ENCODE assay signal across 15 cellular contexts in the genomic region with DNA sequence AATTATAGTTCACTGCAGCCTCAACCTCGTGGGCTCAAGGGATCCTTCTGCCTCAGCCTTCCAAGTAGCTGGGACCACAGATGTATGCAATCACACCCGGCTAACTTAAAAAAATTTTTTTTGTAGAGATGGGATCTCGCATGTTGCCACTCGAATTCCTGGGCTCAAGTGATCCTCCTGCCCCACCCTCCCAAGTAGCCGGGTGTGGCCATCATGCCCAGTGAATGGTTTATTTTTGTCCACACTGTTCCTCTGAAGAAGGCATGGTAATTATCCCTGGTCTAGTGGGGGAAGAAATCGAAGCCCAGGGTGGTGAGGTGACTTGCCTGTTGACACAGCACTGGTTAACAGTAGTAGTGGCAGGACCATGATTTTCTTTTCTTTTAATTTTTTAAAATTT. TPM values are rescaled to one million over a fixed set of nuclear protein-coding genes. Genes with fewer than 3 reads are reported as not detected.
A peak's percentile ranks its signal among the peaks of the same experiment; 100 is the strongest.
DNase-seq lines count a peak whose midpoint lies in the region; ATAC-seq and TF ChIP-seq lines count a peak whose summit lies in the region.
"Had no signal": no experiment of that assay in that cellular context is flagged by ENCODE, and none has a peak within 500 bp of the region (broad histone marks: within the 10 kb centered on the region; RNA-seq: fewer than 3 reads in every experiment).

No MANE protein-coding gene starts in this region.

- no peaks in the 10 kb centered on the region for H3K9me3 ChIP-seq in CD4-positive, alpha-beta T cell (ENCODE audit: control insufficient read depth, low read length)
- H3K9me3 ChIP-seq in HEK293 (ENCODE audit: control insufficient read depth, insufficient read depth, low read depth, low read length): no peaks in the 10 kb centered on the region

- POLR2A ChIA-PET in CD4-positive, alpha-beta T cell (lab: Charles Lee): interaction anchor here (1.1 to 1.4 kb wide), 2 partner anchors 15 to 79 kb away, joined by 3 read pairs; a partner anchor contains a TSS
- POLR2A ChIA-PET in HEK293 (lab: Yijun Ruan, JAX): interaction anchor here (0.7 kb wide), 1 partner anchor 12 kb away, joined by 4 read pairs; no protein-coding TSS in a partner anchor
- POLR2A ChIA-PET in activated CD8-positive, alpha-beta T cell treated with anti-CD3 and anti-CD28 coated beads, Interleukin-2, amount 10 ng/mL, durations not matched to agents 7 days and 5 days (lab: Charles Lee): interaction anchor here (0.8 to 3.8 kb wide), 2 partner anchors 40 to 375 kb away, joined by 3 to 19 read pairs; a partner anchor contains a TSS

- no peak for ATAC-seq in CD4-positive, alpha-beta T cell (ENCODE audit: poor library complexity)
- ATAC-seq in activated CD8-positive, alpha-beta T cell treated with anti-CD3 and anti-CD28 coated beads, Interleukin-2, amount 10 ng/mL, durations not matched to agents 7 days and 5 days: no peak
- ATAC-seq in naive B cell (ENCODE audit: low read depth in 2 of 2): no peak
- no peak for ATAC-seq in GM19397 (IDR thresholded peaks at IDR 0.05; ENCODE audit: unreplicated experiment)
- no peak for ATAC-seq in HG02884 (IDR thresholded peaks at IDR 0.05; ENCODE audit: unreplicated experiment)
- ATAC-seq: sciatic nerve had no signal

- H3K4me3 Mint-ChIP-seq in CD4-positive, alpha-beta T cell: peak overlapping the region; percentile 89
- H3K4me3 Mint-ChIP-seq in activated CD8-positive, alpha-beta T cell treated with anti-CD3 and anti-CD28 coated beads, Interleukin-2, amount 10 ng/mL, durations not matched to agents 7 days and 5 days: peak overlapping the region; percentile 88
- H3K4me3 Mint-ChIP-seq in naive B cell: peak overlapping the region; percentile 12 to 94 (median 86)

- H3K27ac ChIP-seq in CD4-positive, alpha-beta T cell (ENCODE audit: low read depth, low read length): no peak overlapping the region
- no peak overlapping the region for H3K27ac ChIP-seq in HEK293 (ENCODE audit: extremely low read depth, low read depth, low read length)

- no peak overlapping the region for H3K27ac Mint-ChIP-seq in CD4-positive, alpha-beta T cell
- no peak overlapping the region for H3K27ac Mint-ChIP-seq in activated CD8-positive, alpha-beta T cell treated with anti-CD3 and anti-CD28 coated beads, Interleukin-2, amount 10 ng/mL, durations not matched to agents 7 days and 5 days
- H3K27ac Mint-ChIP-seq in naive B cell: no peak overlapping the region

- CTCF ChIA-PET in CD4-positive, alpha-beta T cell (lab: Charles Lee): no interaction called here
- CTCF ChIA-PET in HEK293 (lab: Yijun Ruan, JAX): interaction anchor here (0.6 to 1.1 kb wide), 4 partner anchors 14 to 202 kb away, joined by 3 to 5 read pairs (median 4); no protein-coding TSS in a partner anchor
- CTCF ChIA-PET in activated CD8-positive, alpha-beta T cell treated with anti-CD3 and anti-CD28 coated beads, Interleukin-2, amount 10 ng/mL, durations not matched to agents 7 days and 5 days (lab: Charles Lee): interaction anchor here (1.5 kb wide), 1 partner anchor 16 kb away, joined by 3 read pairs; a partner anchor contains a TSS

- H3K4me1 Mint-ChIP-seq in CD4-positive, alpha-beta T cell (ENCODE audit: low read depth): peaks cover 36% of the 10 kb centered on the region
- peaks cover 53% of the 10 kb centered on the region for H3K4me1 Mint-ChIP-seq in activated CD8-positive, alpha-beta T cell treated with anti-CD3 and anti-CD28 coated beads, Interleukin-2, amount 10 ng/mL, durations not matched to agents 7 days and 5 days (ENCODE audit: low read depth)
- peaks cover 18 to 39% (median 20%) of the 10 kb centered on the region in 3 donors for H3K4me1 Mint-ChIP-seq in naive B cell

- H3K27me3 Mint-ChIP-seq in CD4-positive, alpha-beta T cell: no peaks in the 10 kb centered on the region
- no peaks in the 10 kb centered on the region for H3K27me3 Mint-ChIP-seq in activated CD8-positive, alpha-beta T cell treated with anti-CD3 and anti-CD28 coated beads, Interleukin-2, amount 10 ng/mL, durations not matched to agents 7 days and 5 days (ENCODE audit: low read depth)
- H3K27me3 Mint-ChIP-seq in naive B cell: no peaks in the 10 kb centered on the region

- H3K27me3 ChIP-seq in CD4-positive, alpha-beta T cell (ENCODE audit: control insufficient read depth, insufficient read depth, low read length): no peaks in the 10 kb centered on the region

- H3K36me3 ChIP-seq in HEK293 (ENCODE audit: control insufficient read depth in 2 of 2, insufficient read depth in 1 of 2, low read length in 2 of 2): peaks cover 0 to 45% of the 10 kb centered on the region in 2 experiments; a peak in 2 of 3 replicates

- no peak for TF ChIP-seq CTCF in CD4-positive, alpha-beta T cell (IDR thresholded peaks at IDR 0.05)
- no peak for TF ChIP-seq CTCF in HEK293 (tag by site-specific recombination; IDR thresholded peaks at IDR 0.05)

- no peak overlapping the region for H3K4me3 ChIP-seq in HEK293 (ENCODE audit: low read depth, low read length)

- no peaks in the 10 kb centered on the region for H3K9me3 Mint-ChIP-seq in CD4-positive, alpha-beta T cell
- no peaks in the 10 kb centered on the region for H3K9me3 Mint-ChIP-seq in activated CD8-positive, alpha-beta T cell treated with anti-CD3 and anti-CD28 coated beads, Interleukin-2, amount 10 ng/mL, durations not matched to agents 7 days and 5 days (ENCODE audit: insufficient read depth)
- no peaks in the 10 kb centered on the region for H3K9me3 Mint-ChIP-seq in naive B cell

- H3K4me1 ChIP-seq in HEK293 (ENCODE audit: control insufficient read depth, insufficient read depth, low read length): no peaks in the 10 kb centered on the region

- DNase-seq in CD4-positive, alpha-beta T cell: no peak
- no peak for DNase-seq in activated CD8-positive, alpha-beta T cell treated with anti-CD3 and anti-CD28 coated beads, Interleukin-2, amount 10 ng/mL, durations not matched to agents 7 days and 5 days
- DNase-seq in naive B cell: no peak
- no peak for DNase-seq in D341Med (ENCODE audit: low spot score)
- no peak for DNase-seq in activated CD4-positive, CD25-positive, alpha-beta regulatory T cell (lab: John Stamatoyannopoulos, UW)
- DNase-seq: DMS153; H7; hippocampal formation; mesendoderm; NCI-H2029 treated with DMSO at 0.1 percent for 48 hours; NK-92 treated with Interleukin-12 subunit alpha and Interleukin-12 subunit beta, amount 100 ng/mL, for 24 hours had no signal

- intact Hi-C loops in CD4-positive, alpha-beta T cell (cut with DNase I, micrococcal nuclease): no loop called here

- peaks cover 24% of the 10 kb centered on the region for H3K36me3 Mint-ChIP-seq in CD4-positive, alpha-beta T cell (ENCODE audit: low read depth)
- H3K36me3 Mint-ChIP-seq in activated CD8-positive, alpha-beta T cell treated with anti-CD3 and anti-CD28 coated beads, Interleukin-2, amount 10 ng/mL, durations not matched to agents 7 days and 5 days (ENCODE audit: low read depth): peaks cover 22% of the 10 kb centered on the region
- peaks cover 0 to 10% of the 10 kb centered on the region in 2 donors for H3K36me3 Mint-ChIP-seq in naive B cell

RNA-seq across cellular contexts. Expression of a gene that starts 1.9 kb away (rescaled TPM):
- under 1 TPM; 0.49 to 0.78 TPM for total RNA-seq in CD4-positive, alpha-beta T cell
- total RNA-seq in activated CD8-positive, alpha-beta T cell treated with anti-CD3 and anti-CD28 coated beads, Interleukin-2, amount 10 ng/mL, durations not matched to agents 7 days and 5 days: 10 to 100 TPM; 36.3 to 36.6 TPM
- polyA plus RNA-seq in naive B cell (ENCODE audit: low read depth in 6 of 6): 1 to 10 TPM; 4.7 to 9.6 (median 6.4) TPM

RNA-seq across cellular contexts. Expression of a gene that starts 15.5 kb away (rescaled TPM):
- 1 to 10 TPM; 7.7 to 9.2 TPM for total RNA-seq in CD4-positive, alpha-beta T cell
- 1 to 10 TPM; 7.1 to 7.5 TPM for total RNA-seq in activated CD8-positive, alpha-beta T cell treated with anti-CD3 and anti-CD28 coated beads, Interleukin-2, amount 10 ng/mL, durations not matched to agents 7 days and 5 days
- polyA plus RNA-seq in naive B cell (ENCODE audit: low read depth in 6 of 6): 10 to 100 TPM; 19.4 to 28.3 (median 24.3) TPM

RNA-seq across cellular contexts. Expression of a gene that starts 15.7 kb away (rescaled TPM):
- 10 to 100 TPM; 13.9 to 14.7 TPM for total RNA-seq in CD4-positive, alpha-beta T cell
- 10 to 100 TPM; 21.2 to 25.7 TPM for total RNA-seq in activated CD8-positive, alpha-beta T cell treated with anti-CD3 and anti-CD28 coated beads, Interleukin-2, amount 10 ng/mL, durations not matched to agents 7 days and 5 days
- polyA plus RNA-seq in naive B cell (ENCODE audit: low read depth in 6 of 6): 10 to 100 TPM; 11.7 to 18.3 (median 14.9) TPM

RNA-seq across cellular contexts. Expression of a gene that starts 28.9 kb away (rescaled TPM):
- 10 to 100 TPM; 10.5 to 11.1 TPM for total RNA-seq in CD4-positive, alpha-beta T cell
- total RNA-seq in activated CD8-positive, alpha-beta T cell treated with anti-CD3 and anti-CD28 coated beads, Interleukin-2, amount 10 ng/mL, durations not matched to agents 7 days and 5 days: 10 to 100 TPM; 69.1 to 79.2 TPM
- 10 to 100 TPM; 45.9 to 74.0 (median 64.2) TPM for polyA plus RNA-seq in naive B cell (ENCODE audit: low read depth in 6 of 6)

RNA-seq across cellular contexts. Expression of a gene that starts 40.9 kb away (rescaled TPM):
- total RNA-seq in CD4-positive, alpha-beta T cell: under 1 TPM; 0.77 to 0.84 TPM
- 100 to 1,000 TPM; 127 to 129 TPM for total RNA-seq in activated CD8-positive, alpha-beta T cell treated with anti-CD3 and anti-CD28 coated beads, Interleukin-2, amount 10 ng/mL, durations not matched to agents 7 days and 5 days
- polyA plus RNA-seq in naive B cell (ENCODE audit: low read depth in 6 of 6): under 1 TPM in 5 of 6 donors, not detected in 1; 0.11 to 1.00 (median 0.47) TPM

Comparison
In these comparisons a context has a peak if more than half of its experiments do, and no peak if none do; other contexts are left out.
1. RNA of a gene that starts 1.9 kb away (total RNA-seq): 36.3 to 36.6 TPM in activated CD8-positive, alpha-beta T cell treated with anti-CD3 and anti-CD28 coated beads, Interleukin-2, amount 10 ng/mL, durations not matched to agents 7 days and 5 days; 0.49 to 0.78 TPM in CD4-positive, alpha-beta T cell; every median in the first group is over 10 times any median in the second.
2. Peak in every context shown above with its lines, with median percentiles within 50 percentile points of each other: H3K4me3 Mint-ChIP-seq.